ENCODE assay signal across 1 cellular context in the genomic region with DNA sequence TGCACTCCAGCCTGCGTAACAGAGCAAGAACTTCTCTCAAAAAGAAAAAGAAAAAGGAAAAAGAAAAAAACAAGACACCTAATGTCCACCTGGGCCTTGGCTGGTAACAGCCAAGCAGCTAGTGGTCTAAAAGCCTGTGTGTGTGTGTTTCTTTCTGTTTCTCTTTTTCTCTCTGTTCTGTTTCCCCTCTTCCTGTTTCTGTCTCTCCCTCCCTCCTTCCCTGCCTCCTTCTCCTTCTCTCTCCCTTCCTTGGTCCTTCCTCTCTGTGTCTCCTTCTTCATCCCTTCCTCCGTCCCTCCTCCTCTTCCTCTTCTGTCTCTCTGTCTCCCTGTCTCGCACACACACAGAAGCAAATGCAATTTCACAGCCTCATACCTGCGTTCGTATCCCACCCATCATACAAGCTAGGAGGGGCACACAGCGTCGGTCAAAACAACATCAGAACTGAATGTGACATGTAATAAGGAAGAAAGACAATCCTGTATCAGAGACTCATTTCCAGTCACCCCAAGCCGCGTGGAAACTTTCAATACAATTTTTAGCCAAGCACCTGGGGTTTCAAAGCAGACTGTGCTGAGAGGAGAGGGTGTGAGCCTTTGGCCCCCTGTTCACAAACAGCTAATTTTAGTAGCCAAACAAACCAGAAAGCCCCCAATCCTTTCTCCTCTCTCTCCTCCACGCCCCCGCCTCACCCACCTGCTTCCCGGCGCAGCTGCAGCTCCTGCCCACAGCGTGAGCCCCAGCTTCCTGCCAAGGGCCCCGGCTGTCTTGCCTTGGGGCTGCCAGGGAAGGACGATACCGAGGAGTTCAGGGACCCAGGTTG.
TF ChIP-seq lines count a peak whose summit lies in the region.

No MANE protein-coding gene starts in this region.

TF ChIP-seq in GM23338, 12 proteins besides CTCF, POLR2A, EP300 and RAD21 (continued from another document):
- TF ChIP-seq, protein P1, sequence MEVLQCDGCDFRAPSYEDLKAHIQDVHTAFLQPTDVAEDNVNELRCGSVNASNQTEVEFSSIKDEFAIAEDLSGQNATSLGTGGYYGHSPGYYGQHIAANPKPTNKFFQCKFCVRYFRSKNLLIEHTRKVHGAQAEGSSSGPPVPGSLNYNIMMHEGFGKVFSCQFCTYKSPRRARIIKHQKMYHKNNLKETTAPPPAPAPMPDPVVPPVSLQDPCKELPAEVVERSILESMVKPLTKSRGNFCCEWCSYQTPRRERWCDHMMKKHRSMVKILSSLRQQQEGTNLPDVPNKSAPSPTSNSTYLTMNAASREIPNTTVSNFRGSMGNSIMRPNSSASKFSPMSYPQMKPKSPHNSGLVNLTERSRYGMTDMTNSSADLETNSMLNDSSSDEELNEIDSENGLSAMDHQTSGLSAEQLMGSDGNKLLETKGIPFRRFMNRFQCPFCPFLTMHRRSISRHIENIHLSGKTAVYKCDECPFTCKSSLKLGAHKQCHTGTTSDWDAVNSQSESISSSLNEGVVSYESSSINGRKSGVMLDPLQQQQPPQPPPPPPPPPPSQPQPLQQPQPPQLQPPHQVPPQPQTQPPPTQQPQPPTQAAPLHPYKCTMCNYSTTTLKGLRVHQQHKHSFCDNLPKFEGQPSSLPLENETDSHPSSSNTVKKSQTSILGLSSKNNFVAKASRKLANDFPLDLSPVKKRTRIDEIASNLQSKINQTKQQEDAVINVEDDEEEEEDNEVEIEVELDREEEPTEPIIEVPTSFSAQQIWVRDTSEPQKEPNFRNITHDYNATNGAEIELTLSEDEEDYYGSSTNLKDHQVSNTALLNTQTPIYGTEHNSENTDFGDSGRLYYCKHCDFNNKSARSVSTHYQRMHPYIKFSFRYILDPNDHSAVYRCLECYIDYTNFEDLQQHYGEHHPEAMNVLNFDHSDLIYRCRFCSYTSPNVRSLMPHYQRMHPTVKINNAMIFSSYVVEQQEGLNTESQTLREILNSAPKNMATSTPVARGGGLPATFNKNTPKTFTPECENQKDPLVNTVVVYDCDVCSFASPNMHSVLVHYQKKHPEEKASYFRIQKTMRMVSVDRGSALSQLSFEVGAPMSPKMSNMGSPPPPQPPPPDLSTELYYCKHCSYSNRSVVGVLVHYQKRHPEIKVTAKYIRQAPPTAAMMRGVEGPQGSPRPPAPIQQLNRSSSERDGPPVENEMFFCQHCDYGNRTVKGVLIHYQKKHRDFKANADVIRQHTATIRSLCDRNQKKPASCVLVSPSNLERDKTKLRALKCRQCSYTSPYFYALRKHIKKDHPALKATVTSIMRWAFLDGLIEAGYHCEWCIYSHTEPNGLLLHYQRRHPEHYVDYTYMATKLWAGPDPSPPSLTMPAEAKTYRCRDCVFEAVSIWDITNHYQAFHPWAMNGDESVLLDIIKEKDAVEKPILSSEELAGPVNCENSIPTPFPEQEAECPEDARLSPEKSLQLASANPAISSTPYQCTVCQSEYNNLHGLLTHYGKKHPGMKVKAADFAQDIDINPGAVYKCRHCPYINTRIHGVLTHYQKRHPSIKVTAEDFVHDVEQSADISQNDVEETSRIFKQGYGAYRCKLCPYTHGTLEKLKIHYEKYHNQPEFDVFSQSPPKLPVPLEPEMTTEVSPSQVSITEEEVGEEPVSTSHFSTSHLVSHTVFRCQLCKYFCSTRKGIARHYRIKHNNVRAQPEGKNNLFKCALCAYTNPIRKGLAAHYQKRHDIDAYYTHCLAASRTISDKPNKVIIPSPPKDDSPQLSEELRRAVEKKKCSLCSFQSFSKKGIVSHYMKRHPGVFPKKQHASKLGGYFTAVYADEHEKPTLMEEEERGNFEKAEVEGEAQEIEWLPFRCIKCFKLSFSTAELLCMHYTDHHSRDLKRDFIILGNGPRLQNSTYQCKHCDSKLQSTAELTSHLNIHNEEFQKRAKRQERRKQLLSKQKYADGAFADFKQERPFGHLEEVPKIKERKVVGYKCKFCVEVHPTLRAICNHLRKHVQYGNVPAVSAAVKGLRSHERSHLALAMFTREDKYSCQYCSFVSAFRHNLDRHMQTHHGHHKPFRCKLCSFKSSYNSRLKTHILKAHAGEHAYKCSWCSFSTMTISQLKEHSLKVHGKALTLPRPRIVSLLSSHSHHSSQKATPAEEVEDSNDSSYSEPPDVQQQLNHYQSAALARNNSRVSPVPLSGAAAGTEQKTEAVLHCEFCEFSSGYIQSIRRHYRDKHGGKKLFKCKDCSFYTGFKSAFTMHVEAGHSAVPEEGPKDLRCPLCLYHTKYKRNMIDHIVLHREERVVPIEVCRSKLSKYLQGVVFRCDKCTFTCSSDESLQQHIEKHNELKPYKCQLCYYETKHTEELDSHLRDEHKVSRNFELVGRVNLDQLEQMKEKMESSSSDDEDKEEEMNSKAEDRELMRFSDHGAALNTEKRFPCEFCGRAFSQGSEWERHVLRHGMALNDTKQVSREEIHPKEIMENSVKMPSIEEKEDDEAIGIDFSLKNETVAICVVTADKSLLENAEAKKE (CRISPR knock-in tag; IDR thresholded peaks at IDR 0.05) = no peak
- TF ChIP-seq ZNF114 (CRISPR knock-in tag; IDR thresholded peaks at IDR 0.05) = no peak
